Comparison of ENCODE assay signal across 11 cellular contexts in genomic region chr1:172781513-172782140, GRCh38.
DNase-seq lines count a peak whose midpoint lies in the region; ATAC-seq and TF ChIP-seq lines count a peak whose summit lies in the region.
"Had no signal": no experiment of that assay in that cellular context is flagged by ENCODE, and none has a peak within 500 bp of the region (broad histone marks: within the 10 kb centered on the region; RNA-seq: fewer than 3 reads in every experiment).

No MANE protein-coding gene starts in this region.

- peak; percentile 18 for DNase-seq in GM06990 (ENCODE audit: extremely low read depth, insufficient read length)
- no peak for DNase-seq in T-helper 1 cell
- no peak for DNase-seq in upper lobe of right lung
- DNase-seq in dedifferentiated amniotic fluid mesenchymal stem cell (ENCODE audit: extremely low spot score) = no peak
- DNase-seq: activated CD8-positive, alpha-beta memory T cell treated with anti-CD3 and anti-CD28 coated beads, Interleukin-2, amount 50 U/mL, for 4 hours; AML-193 had no signal

- H3K27me3 ChIP-seq in GM06990 (replicated peaks; ENCODE audit: control insufficient read depth, insufficient read depth, low read length) (no peaks in the 10 kb centered on the region; the same call in 1 of the 2 replicates), upper lobe of right lung (no peaks in the 10 kb centered on the region)

- H3K27ac ChIP-seq in upper lobe of right lung = no peak overlapping the region

- intact Hi-C loops in upper lobe of right lung (cut with DNase I) = no loop called here

- TF ChIP-seq CTCF in GM06990 (IDR thresholded peaks at IDR 0.05; ENCODE audit: insufficient read depth, low read length, poor library complexity, severe bottlenecking) (no peak), upper lobe of right lung (IDR thresholded peaks at IDR 0.05) (no peak)

- H3K4me3 ChIP-seq in GM06990 (replicated peaks; ENCODE audit: low read depth, low read length) = no peak overlapping the region
- no peak overlapping the region for H3K4me3 ChIP-seq in upper lobe of right lung
- H3K4me3 ChIP-seq: lung had no signal

- ATAC-seq in GM19397 (IDR thresholded peaks at IDR 0.05; ENCODE audit: unreplicated experiment) = peak; percentile 82
- peak; percentile 87 for ATAC-seq in HG03025 (IDR thresholded peaks at IDR 0.05; ENCODE audit: low FRiP score, unreplicated experiment)
- ATAC-seq in SK-N-SH treated with all-trans-retinoic acid at 6 μM for 48 hours = peak; percentile 92
- no peak for ATAC-seq in HG03097 (IDR thresholded peaks at IDR 0.05; ENCODE audit: low FRiP score, unreplicated experiment)
- ATAC-seq in upper lobe of right lung = no peak

- H3K36me3 ChIP-seq in GM06990 (ENCODE audit: control insufficient read depth, insufficient read depth, low read length) = no peaks in the 10 kb centered on the region
- no peaks in the 10 kb centered on the region for H3K36me3 ChIP-seq in upper lobe of right lung

- H3K4me1 ChIP-seq in upper lobe of right lung = no peaks in the 10 kb centered on the region

- no peaks in the 10 kb centered on the region for H3K9me3 ChIP-seq in upper lobe of right lung

TF ChIP-seq in SK-N-SH treated with all-trans-retinoic acid at 6 μM for 48 hours, 23 proteins besides CTCF, POLR2A, EP300 and RAD21:
- TF ChIP-seq ZC3H10 (CRISPR knock-in tag; IDR thresholded peaks at IDR 0.05) = peak; percentile 39; the same call in 1 of the 2 replicates
- TF ChIP-seq ZNF8 (CRISPR knock-in tag; IDR thresholded peaks at IDR 0.05) = no peak
- TF ChIP-seq ZFP30 (CRISPR knock-in tag; IDR thresholded peaks at IDR 0.05) = no peak

Comparison
In these comparisons a context has a peak if more than half of its experiments do, and no peak if none do; other contexts are left out.
1. ATAC-seq: peak in GM19397 (single experiment), HG03025 (single experiment) and SK-N-SH treated with all-trans-retinoic acid at 6 μM for 48 hours (single experiment); none in HG03097 (single experiment) and upper lobe of right lung (single experiment).